18 cellular contexts compared by ENCODE assay signal in genomic region chr7:81209059-81209458, GRCh38.
A peak's percentile ranks its signal among the peaks of the same experiment; 100 is the strongest.
DNase-seq lines count a peak whose midpoint lies in the region; ATAC-seq, FAIRE-seq and TF ChIP-seq lines count a peak whose summit lies in the region.
"Had no signal": no experiment of that assay in that cellular context is flagged by ENCODE, and none has a peak within 500 bp of the region (broad histone marks: within the 10 kb centered on the region; RNA-seq: fewer than 3 reads in every experiment).

No MANE protein-coding gene starts in this region.

- no peak overlapping the region for H3K56ac ChIP-seq in mesendoderm (ENCODE audit: low read length)

- ATAC-seq in A549 (no peak), K562 (peak; percentile 79), HepG2 (no peak)

- no peak overlapping the region for H3K18ac ChIP-seq in mesendoderm (ENCODE audit: low read length)

- no peak overlapping the region for H4K5ac ChIP-seq in mesendoderm (ENCODE audit: low read length)

- CTCF ChIA-PET in A549 (lab: Yijun Ruan, JAX) = no interaction called here
- CTCF ChIA-PET in K562 (lab: Yijun Ruan, JAX; ENCODE audit: low intra/inter-chr PET ratio) = no interaction called here
- CTCF ChIA-PET in HepG2 (lab: Yijun Ruan, JAX; ENCODE audit: low intra/inter-chr PET ratio, low total read pairs) = no interaction called here

- no peak overlapping the region for H2BK15ac ChIP-seq in mesendoderm (replicated peaks; ENCODE audit: low read depth)

- intact Hi-C loops in K562 (cut with micrococcal nuclease) (loop anchor here (5.0 kb wide), 1 partner anchor 47 kb away; no protein-coding TSS in a partner anchor), dorsolateral prefrontal cortex (cut with DNase I) (no loop called here), HepG2 (cut with micrococcal nuclease; ENCODE audit: unreplicated experiment) (no loop called here)

- H3K4me2 ChIP-seq in A549 = no peak overlapping the region
- H3K4me2 ChIP-seq in K562 (ENCODE audit: insufficient read depth, low read length) = peak overlapping the region; percentile 56
- H3K4me2 ChIP-seq in mesendoderm (ENCODE audit: low read length) = no peak overlapping the region
- no peak overlapping the region for H3K4me2 ChIP-seq in HepG2 (ENCODE audit: low read depth, low read length)

- no peaks in the 10 kb centered on the region for H3K79me1 ChIP-seq in mesendoderm (ENCODE audit: low read length)

- H3K79me2 ChIP-seq in K562 (ENCODE audit: control insufficient read depth, insufficient read depth, low read length) (no peaks in the 10 kb centered on the region), mesendoderm (ENCODE audit: control insufficient read depth, insufficient read depth, low read length) (no peaks in the 10 kb centered on the region), HepG2 (ENCODE audit: insufficient read depth, low read length) (no peaks in the 10 kb centered on the region)

- H3K9me3 ChIP-seq in A549 (no peaks in the 10 kb centered on the region), K562 (replicated peaks; ENCODE audit: control insufficient read depth, insufficient read depth, low read depth, low read length) (no peaks in the 10 kb centered on the region), HepG2 (ENCODE audit: low read length) (no peaks in the 10 kb centered on the region)
- H3K9me3 ChIP-seq: HAP-1 had no signal

- DNase-seq in A549 (ENCODE audit: low read depth in 1 of 2, low spot score in 1 of 2) = no peak
- peak; percentile 9 for DNase-seq in M059J (ENCODE audit: low read depth)
- peak; percentile 46 to 80 (median 54) for DNase-seq in K562 (ENCODE audit: extremely low read depth in 1 of 4, low spot score in 3 of 4)
- peak; percentile 22 for DNase-seq in mesendoderm
- DNase-seq in NCI-H446 (lab: John Stamatoyannopoulos, UW) = no peak
- no peak for DNase-seq in dorsolateral prefrontal cortex
- DNase-seq in NCI-H1436 treated with DMSO at 0.1 percent for 48 hours (lab: John Stamatoyannopoulos, UW) = no peak
- no peak for DNase-seq in HepG2 (ENCODE audit: low spot score)
- DNase-seq: 8988T, C1 segment of cervical spinal cord, DMS153, EL, KG1, NCI-H1092 treated with DMSO at 0.1 percent for 48 hours, NCI-H187, NCI-H774, SHP77 treated with DMSO at 0.1 percent for 48 hours had no signal

- H2AK5ac ChIP-seq in mesendoderm (ENCODE audit: low read length) = no peak overlapping the region

- no peak overlapping the region for H4K8ac ChIP-seq in mesendoderm (ENCODE audit: low read depth, low read length)

- BruUV-seq in K562 (replicated peaks; lab: Mats Ljungman, UMichigan) (no TSS peak), HepG2 (replicated peaks; lab: Mats Ljungman, UMichigan) (no TSS peak)

- H3K4me1 ChIP-seq in A549 (peaks cover 23% of the 10 kb centered on the region), K562 (replicated peaks in 1 of 2; ENCODE audit: control insufficient read depth in 2 of 2, insufficient read depth in 2 of 2, low read length in 2 of 2) (peaks cover 0 to 8% of the 10 kb centered on the region in 2 experiments; a peak in 2 of 5 replicates), mesendoderm (ENCODE audit: control insufficient read depth, low read depth, low read length) (peaks cover 2% of the 10 kb centered on the region), HepG2 (ENCODE audit: insufficient read depth, low read length) (no peaks in the 10 kb centered on the region)
- H3K4me1 ChIP-seq: HAP-1 had no signal

- no peaks in the 10 kb centered on the region for H3K36me3 ChIP-seq in K562 (ENCODE audit: control insufficient read depth, insufficient read depth, low read length)
- H3K36me3 ChIP-seq in mesendoderm (ENCODE audit: control insufficient read depth, insufficient read depth, low read length) = no peaks in the 10 kb centered on the region
- H3K36me3 ChIP-seq in HepG2 (replicated peaks in 1 of 2; ENCODE audit: control insufficient read depth in 1 of 2, insufficient read depth in 2 of 2, low read length in 2 of 2) = no peaks in the 10 kb centered on the region
- H3K36me3 ChIP-seq: HAP-1 had no signal

- H2BK5ac ChIP-seq in mesendoderm (ENCODE audit: low read length) = no peak overlapping the region

- H3K27me3 ChIP-seq in K562 (ENCODE audit: control insufficient read depth in 2 of 2, insufficient read depth in 2 of 2, low read length in 2 of 2) = no peaks in the 10 kb centered on the region
- H3K27me3 ChIP-seq in mesendoderm (ENCODE audit: insufficient read depth, low read length, poor library complexity) = no peaks in the 10 kb centered on the region
- H3K27me3 ChIP-seq in dorsolateral prefrontal cortex = no peaks in the 10 kb centered on the region
- H3K27me3 ChIP-seq in HepG2 (ENCODE audit: control insufficient read depth in 1 of 2, insufficient read depth in 2 of 2, low read length in 2 of 2) = no peaks in the 10 kb centered on the region

- H2AFZ ChIP-seq in K562 (ENCODE audit: low read depth, low read length) (peak overlapping the region; percentile 53; the same call in 1 of the 2 replicates), HepG2 (ENCODE audit: low read length) (no peak overlapping the region)

- WGBS in A549 (ENCODE audit: missing lambda C conversion rate) = 81% methylated on average over 2 of the region's 2 CpGs
- WGBS in K562 (ENCODE audit: insufficient coverage, low coverage, missing lambda C conversion rate) = 0% methylated on average over 2 of the region's 2 CpGs
- WGBS in mesendoderm (ENCODE audit: extremely low coverage, insufficient coverage, low lambda C conversion rate) = no CpG with 5 or more reads among the region's 2 CpGs
- WGBS in HepG2 (ENCODE audit: low lambda C conversion rate) = 18% methylated on average over 2 of the region's 2 CpGs

- in situ Hi-C loops in K562 (cut with MboI) = no loop called here
- in situ Hi-C loops in HepG2 (cut with HindIII; ENCODE audit: extremely low pct_ligation_motif_present, low pct_unique_long_range_greater_than_20kb) = no loop called here

- POLR2A ChIA-PET in A549 (lab: Yijun Ruan, JAX) (no interaction called here), K562 (lab: Yijun Ruan, JAX) (no interaction called here), HepG2 (lab: Yijun Ruan, JAX) (no interaction called here)

- no peaks in the 10 kb centered on the region for H4K20me1 ChIP-seq in K562 (replicated peaks; ENCODE audit: control insufficient read depth, insufficient read depth, low read length)
- H4K20me1 ChIP-seq in HepG2 (ENCODE audit: insufficient read depth, low read length) = no peaks in the 10 kb centered on the region

- TF ChIP-seq CTCF in A549 (IDR thresholded peaks at IDR 0.05) = no peak
- TF ChIP-seq CTCF in K562 (IDR thresholded peaks at IDR 0.05 in 2 of 3, conservative IDR thresholded peaks at IDR 0.05 in 1 of 3; ENCODE audit: insufficient read depth in 2 of 3, low read depth in 1 of 3, low read length in 3 of 3) = no peak
- no peak for TF ChIP-seq CTCF in dorsolateral prefrontal cortex (IDR thresholded peaks at IDR 0.05 in 54 of 56, conservative IDR thresholded peaks at IDR 0.05 in 2 of 56; ENCODE audit: low read depth in 1 of 56, partially characterized antibody in 56 of 56)
- no peak for TF ChIP-seq CTCF in HepG2 (CRISPR knock-in tag; IDR thresholded peaks at IDR 0.05)

- no peak overlapping the region for H3K4me3 ChIP-seq in A549
- no peak overlapping the region; the same call in 1 of the 2 replicates for H3K4me3 ChIP-seq in K562
- no peak overlapping the region for H3K4me3 ChIP-seq in mesendoderm (ENCODE audit: low read length)
- H3K4me3 ChIP-seq in dorsolateral prefrontal cortex = no peak overlapping the region
- H3K4me3 ChIP-seq in HepG2 (replicated peaks in 1 of 3; ENCODE audit: insufficient read depth in 1 of 3, low read depth in 2 of 3, low read length in 3 of 3) = no peak overlapping the region
- H3K4me3 ChIP-seq: HAP-1 had no signal

- TF ChIP-seq POLR2A in A549 (IDR thresholded peaks at IDR 0.05; ENCODE audit: low read length) = no peak
- TF ChIP-seq POLR2A in K562 (conservative IDR thresholded peaks at IDR 0.05) = no peak
- TF ChIP-seq POLR2A in HepG2 (IDR thresholded peaks at IDR 0.05; ENCODE audit: insufficient read depth in 1 of 2, low read depth in 2 of 2, low read length in 2 of 2) = no peak

- H3K23ac ChIP-seq in mesendoderm (ENCODE audit: low read length) = no peak overlapping the region

- H3K9ac ChIP-seq in K562 (ENCODE audit: insufficient read depth in 1 of 2, low read depth in 2 of 2, low read length in 2 of 2) (peak overlapping the region in 1 of 2 experiments; percentile 40; a peak in 2 of 4 replicates), mesendoderm (ENCODE audit: low read length) (no peak overlapping the region), HepG2 (ENCODE audit: insufficient read depth, low read depth, low read length) (no peak overlapping the region)

- TF ChIP-seq RAD21 in A549 (conservative IDR thresholded peaks at IDR 0.05 in 1 of 2, IDR thresholded peaks at IDR 0.05 in 1 of 2) = no peak
- no peak for TF ChIP-seq RAD21 in K562 (CRISPR knock-in tag; conservative IDR thresholded peaks at IDR 0.05 in 1 of 2, IDR thresholded peaks at IDR 0.05 in 1 of 2)
- TF ChIP-seq RAD21 in HepG2 (CRISPR knock-in tag; IDR thresholded peaks at IDR 0.05) = no peak

- peak overlapping the region; percentile 16 for H3K4ac ChIP-seq in mesendoderm (ENCODE audit: low read depth, low read length)

- no peak for TF ChIP-seq EP300 in A549 (IDR thresholded peaks at IDR 0.05)
- peak; percentile 93 for TF ChIP-seq EP300 in K562 (IDR thresholded peaks at IDR 0.05; ENCODE audit: low read length)
- no peak for TF ChIP-seq EP300 in HepG2 (IDR thresholded peaks at IDR 0.05; ENCODE audit: low read depth in 2 of 2, low read length in 2 of 2)
- TF ChIP-seq EP300 in HepG2 (CRISPR knock-in tag; IDR thresholded peaks at IDR 0.05; ENCODE audit: borderline replicate concordance) = no peak

- FAIRE-seq in A549 (lab: Jason Lieb, UNC) (peak; percentile 49), K562 (lab: Jason Lieb, UNC) (peak; percentile 79), HepG2 (lab: Jason Lieb, UNC) (no peak)

- H3K9me1 ChIP-seq in K562 (ENCODE audit: control insufficient read depth, insufficient read depth, low read length) = no peaks in the 10 kb centered on the region

- H3K27ac ChIP-seq in A549 (peak overlapping the region in 1 of 2 experiments; percentile 45; a peak in 3 of 6 replicates), K562 (ENCODE audit: extremely low read depth, low read depth, low read length) (peak overlapping the region; percentile 84), mesendoderm (ENCODE audit: low read depth, low read length) (no peak overlapping the region), dorsolateral prefrontal cortex (no peak overlapping the region), HepG2 (ENCODE audit: extremely low read length, insufficient read depth, low read length) (no peak overlapping the region)

- H2BK120ac ChIP-seq in mesendoderm (ENCODE audit: low read depth, low read length) = no peak overlapping the region

TF ChIP-seq in A549, 52 proteins besides CTCF, POLR2A, EP300 and RAD21 (continues in another document):
- no peak for TF ChIP-seq SMC3 (IDR thresholded peaks at IDR 0.05)
- TF ChIP-seq RARB (CRISPR knock-in tag; IDR thresholded peaks at IDR 0.05) = no peak
- TF ChIP-seq HOXB5 (CRISPR knock-in tag; IDR thresholded peaks at IDR 0.05) = no peak

TF ChIP-seq in K562, 482 proteins besides CTCF, POLR2A, EP300 and RAD21 (continues in another document):
- peak; percentile 37; the same call in 1 of the 2 replicates for TF ChIP-seq POLR2H (tag; IDR thresholded peaks at IDR 0.05; ENCODE audit: low read depth)

TF ChIP-seq in HepG2, 621 proteins besides CTCF, POLR2A, EP300 and RAD21 (continues in another document):
- no peak for TF ChIP-seq CHD4 (IDR thresholded peaks at IDR 0.05; ENCODE audit: borderline replicate concordance, low read length)

Comparison
In these comparisons a context has a peak if more than half of its experiments do, and no peak if none do; other contexts are left out.
1. DNase-seq: peak in M059J (single experiment), K562 (4 of 4) and mesendoderm (single experiment); none in A549 (0 of 2), NCI-H446 (0 of 2), dorsolateral prefrontal cortex (0 of 10), NCI-H1436 treated with DMSO at 0.1 percent for 48 hours (single experiment) and HepG2 (single experiment).